1 cellular context compared by ENCODE assay signal in the genomic region with DNA sequence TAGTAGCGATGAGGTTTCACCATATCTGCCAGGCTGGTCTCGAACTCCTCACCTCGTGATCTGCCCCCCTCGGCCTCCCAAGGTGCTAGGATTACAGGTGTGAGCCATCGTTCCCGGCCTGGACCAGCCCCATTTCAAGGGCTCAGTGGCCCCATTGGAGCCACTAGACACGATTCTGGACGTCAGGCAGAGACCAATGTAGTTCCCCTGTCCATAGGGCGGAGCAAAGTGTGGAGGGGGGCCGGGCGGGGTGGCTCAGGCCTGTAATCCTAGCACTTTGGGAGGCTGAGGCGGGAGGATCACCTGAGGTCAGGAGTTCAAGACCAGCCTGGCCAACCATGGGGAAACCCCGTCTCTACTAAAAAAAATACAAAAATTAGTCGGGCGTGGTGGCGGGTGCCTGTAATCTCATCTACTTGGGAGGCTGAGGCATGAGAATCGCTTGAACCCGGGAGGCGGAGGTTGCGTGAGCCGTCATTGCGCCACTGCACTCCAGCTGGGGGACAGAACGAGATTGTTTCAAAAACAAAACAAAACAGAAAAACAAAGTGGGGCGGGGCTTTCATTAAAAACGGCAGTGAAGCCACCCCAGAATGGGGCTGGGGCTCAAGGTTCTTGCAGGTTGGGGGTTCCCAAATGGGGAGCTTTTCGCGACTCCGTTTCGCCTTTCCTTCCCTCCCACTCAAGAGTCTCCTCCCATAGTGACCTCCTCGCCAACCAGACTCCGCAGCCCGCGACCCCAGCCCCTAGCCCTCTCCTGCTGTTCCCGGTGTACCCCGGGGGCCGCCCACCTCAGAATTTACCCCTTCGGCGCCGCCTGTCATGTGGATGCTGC.
TF ChIP-seq lines count a peak whose summit lies in the region.

No MANE protein-coding gene starts in this region.

TF ChIP-seq in endothelial cell of umbilical vein, 7 proteins besides CTCF, POLR2A, EP300 and RAD21:
- no peak for TF ChIP-seq JUN (IDR thresholded peaks at IDR 0.05; ENCODE audit: borderline replicate concordance, insufficient read depth, insufficient read length, low read depth)
- no peak for TF ChIP-seq GATA2 (IDR thresholded peaks at IDR 0.05; ENCODE audit: insufficient read depth, insufficient read length, low read depth, low read length)
- no peak for TF ChIP-seq FOS (IDR thresholded peaks at IDR 0.05; ENCODE audit: borderline replicate concordance, insufficient read depth, low read length)
- TF ChIP-seq MAX (IDR thresholded peaks at IDR 0.05; ENCODE audit: insufficient read depth, insufficient read length) = no peak
- TF ChIP-seq POLR2AphosphoS5 (IDR thresholded peaks at IDR 0.05; ENCODE audit: insufficient read depth, low read depth, low read length) = no peak
- TF ChIP-seq EZH2 (IDR thresholded peaks at IDR 0.05; ENCODE audit: borderline replicate concordance, low read depth, low read length, severe bottlenecking) = no peak
- TF ChIP-seq MYC (IDR thresholded peaks at IDR 0.05; ENCODE audit: low read depth, low read length) = no peak
